8 cellular contexts compared by ENCODE assay signal in genomic region chr11:46363031-46363407, GRCh38. TPM values are rescaled to one million over a fixed set of nuclear protein-coding genes. Genes with fewer than 3 reads are reported as not detected.
DNase-seq lines count a peak whose midpoint lies in the region; ATAC-seq and TF ChIP-seq lines count a peak whose summit lies in the region.

No MANE protein-coding gene starts in this region.

- H3K4me1 ChIP-seq in CD4-positive, alpha-beta memory T cell (ENCODE audit: insufficient read depth, low read length), result peaks cover 84% of the 10 kb centered on the region
- peaks cover 51% of the 10 kb centered on the region for H3K4me1 ChIP-seq in lower lobe of right lung
- H3K4me1 ChIP-seq in upper lobe of right lung, result peaks cover 46% of the 10 kb centered on the region

- peaks cover 19% of the 10 kb centered on the region for H3K36me3 ChIP-seq in CD4-positive, alpha-beta memory T cell (ENCODE audit: insufficient read depth, low read length)
- H3K36me3 ChIP-seq in lower lobe of right lung (peaks cover 8% of the 10 kb centered on the region), upper lobe of right lung (peaks cover 1% of the 10 kb centered on the region)

- TF ChIP-seq CTCF in lower lobe of right lung (IDR thresholded peaks at IDR 0.05) (no peak), upper lobe of right lung (IDR thresholded peaks at IDR 0.05) (no peak)

- intact Hi-C loops in CD4-positive, alpha-beta memory T cell (cut with micrococcal nuclease), result no loop called here
- intact Hi-C loops in lower lobe of right lung (cut with DNase I) (no loop called here), upper lobe of right lung (cut with DNase I) (no loop called here)

- no peaks in the 10 kb centered on the region for H3K27me3 ChIP-seq in CD4-positive, alpha-beta memory T cell (ENCODE audit: insufficient read depth, low read length)
- H3K27me3 ChIP-seq in lower lobe of right lung (ENCODE audit: low read depth) (no peaks in the 10 kb centered on the region), upper lobe of right lung (no peaks in the 10 kb centered on the region)

- POLR2A ChIA-PET in CD4-positive, alpha-beta memory T cell (lab: Charles Lee; ENCODE audit: partially characterized antibody), result interaction anchor here (2.0 to 19.9 kb wide), 3 partner anchors 12 to 30 kb away, joined by 8 to 334 read pairs (median 9); partner anchors contain the start of gene DGKZ

- H3K4me3 Mint-ChIP-seq in CD4-positive, alpha-beta memory T cell, result peak overlapping the region in 5 of 8 donors; percentile 17 to 62 (median 57)

- peaks cover 29 to 81% (median 55%) of the 10 kb centered on the region in 4 donors for H3K4me1 Mint-ChIP-seq in CD4-positive, alpha-beta memory T cell

- peak; percentile 69 to 79 for ATAC-seq in lower lobe of right lung
- ATAC-seq in upper lobe of right lung, result peak; percentile 79

- H3K27ac ChIP-seq in CD4-positive, alpha-beta memory T cell (ENCODE audit: low read depth, low read length), result peak overlapping the region; percentile 57
- H3K27ac ChIP-seq in caudate nucleus (ENCODE audit: low read depth, low read length), result peak overlapping the region; percentile 85
- H3K27ac ChIP-seq in lower lobe of right lung, result peak overlapping the region; percentile 89
- peak overlapping the region; percentile 86 for H3K27ac ChIP-seq in upper lobe of right lung

- CTCF ChIA-PET in CD4-positive, alpha-beta memory T cell (lab: Charles Lee; ENCODE audit: partially characterized antibody), result interaction anchor here (15.2 kb wide), 1 partner anchor 13 kb away, joined by 469 read pairs; the partner anchor contains the start of gene DGKZ

- no peak overlapping the region for H3K4me3 ChIP-seq in CD4-positive, alpha-beta memory T cell (ENCODE audit: low read length in 2 of 2)
- H3K4me3 ChIP-seq in lower lobe of right lung (peak overlapping the region; percentile 50), upper lobe of right lung (no peak overlapping the region)

- no peaks in the 10 kb centered on the region for H3K9me3 ChIP-seq in CD4-positive, alpha-beta memory T cell (ENCODE audit: control insufficient read depth in 1 of 2, low read length in 2 of 2)
- no peaks in the 10 kb centered on the region for H3K9me3 ChIP-seq in lower lobe of right lung
- no peaks in the 10 kb centered on the region for H3K9me3 ChIP-seq in upper lobe of right lung

- H3K9me3 Mint-ChIP-seq in CD4-positive, alpha-beta memory T cell, result no peaks in the 10 kb centered on the region

- H3K27ac Mint-ChIP-seq in CD4-positive, alpha-beta memory T cell, result peak overlapping the region; percentile 25 to 88 (median 68)

- H3K27me3 Mint-ChIP-seq in CD4-positive, alpha-beta memory T cell, result no peaks in the 10 kb centered on the region

- H3K36me3 Mint-ChIP-seq in CD4-positive, alpha-beta memory T cell, result peaks cover 0 to 29% of the 10 kb centered on the region in 2 donors

- DNase-seq in CD4-positive, alpha-beta memory T cell, result peak in 1 of 5 donors; percentile 19
- peak; percentile 70 for DNase-seq in NOMO-1 treated with DMSO at 0.1 percent for 48 hours (lab: John Stamatoyannopoulos, UW; ENCODE audit: unreplicated experiment)
- peak in 19 of 61 donors; percentile 20 to 66 (median 39) for DNase-seq in caudate nucleus (lab: John Stamatoyannopoulos, UW)
- DNase-seq in lower lobe of right lung, result peak; percentile 85
- DNase-seq in upper lobe of right lung, result peak; percentile 81
- no peak for DNase-seq in NCI-H1048 (lab: John Stamatoyannopoulos, UW)
- no peak for DNase-seq in NCI-H345 treated with DMSO at 0.1 percent for 48 hours (lab: John Stamatoyannopoulos, UW; ENCODE audit: unreplicated experiment)
- DNase-seq in NCI-H446 (lab: John Stamatoyannopoulos, UW), result no peak

RNA-seq across cellular contexts. Expression of gene DGKZ, which starts 15.8 kb away (rescaled TPM):
- total RNA-seq in CD4-positive, alpha-beta memory T cell, result 100 to 1,000 TPM; 230 to 235 TPM
- polyA plus RNA-seq in CD4-positive, alpha-beta memory T cell, result 10 to 100 TPM; 34.8 to 78.9 TPM
- total RNA-seq in lower lobe of right lung, result 55.3 TPM
- 50.4 TPM for total RNA-seq in upper lobe of right lung

RNA-seq across cellular contexts. Expression of gene MDK, which starts 18.4 kb away (rescaled TPM):
- total RNA-seq in CD4-positive, alpha-beta memory T cell, result 1 to 10 TPM; 4.7 to 5.6 TPM
- not detected for polyA plus RNA-seq in CD4-positive, alpha-beta memory T cell
- 26.1 TPM for total RNA-seq in lower lobe of right lung
- 24.7 TPM for total RNA-seq in upper lobe of right lung

RNA-seq across cellular contexts. Expression of gene CHRM4, which starts 28.6 kb away (rescaled TPM):
- total RNA-seq in CD4-positive, alpha-beta memory T cell, result not detected
- polyA plus RNA-seq in CD4-positive, alpha-beta memory T cell, result under 1 TPM; 0.12 to 0.16 TPM
- total RNA-seq in lower lobe of right lung, result not detected
- total RNA-seq in upper lobe of right lung, result 0.35 TPM

Comparison
In these comparisons a context has a peak if more than half of its experiments do, and no peak if none do; other contexts are left out.
1. DNase-seq: peak in NOMO-1 treated with DMSO at 0.1 percent for 48 hours (single experiment), lower lobe of right lung (single experiment) and upper lobe of right lung (single experiment); none in NCI-H1048 (single experiment), NCI-H345 treated with DMSO at 0.1 percent for 48 hours (single experiment) and NCI-H446 (0 of 2).
2. Peak in every context shown above with its lines, with median percentiles within 50 percentile points of each other: H3K27ac ChIP-seq.